ENCODE assay signal across 8 cellular contexts in genomic region chr13:43785166-43785680, GRCh38. TPM values are rescaled to one million over a fixed set of nuclear protein-coding genes. Genes with fewer than 3 reads are reported as not detected.
DNase-seq lines count a peak whose midpoint lies in the region; ATAC-seq and TF ChIP-seq lines count a peak whose summit lies in the region.

No MANE protein-coding gene starts in this region.

- H3K18ac ChIP-seq in IMR-90 (ENCODE audit: low read depth, low read length) = no peak overlapping the region

- peak overlapping the region; percentile 63 for H3K4me3 ChIP-seq in AG09309 (ENCODE audit: control insufficient read depth, low read depth, low read length)
- peak overlapping the region; percentile 15; the same call in 1 of the 2 replicates for H3K4me3 ChIP-seq in IMR-90 (ENCODE audit: insufficient read depth, low read depth, low read length)

- H3K23ac ChIP-seq in IMR-90 (ENCODE audit: low read depth, low read length) = no peak overlapping the region

- H2AK9ac ChIP-seq in IMR-90 (replicated peaks; ENCODE audit: low read depth, low read length, poor library complexity) = no peak overlapping the region

- H3K4ac ChIP-seq in IMR-90 (ENCODE audit: low read depth, low read length) = no peak overlapping the region

- CTCF ChIA-PET in IMR-90 (lab: Yijun Ruan, JAX) = no interaction called here

- no peak overlapping the region for H3K27ac Mint-ChIP-seq in natural killer cell treated with Interleukin-12 subunit alpha and Interleukin-12 subunit beta and Interleukin-15 and Interleukin-18, amount 100 ng/mL, for 72 hours

- no peak for TF ChIP-seq RAD21 in IMR-90 (IDR thresholded peaks at IDR 0.05; ENCODE audit: low read length)

- H3K14ac ChIP-seq in IMR-90 (replicated peaks; ENCODE audit: low read depth, low read length) = no peak overlapping the region

- TF ChIP-seq CTCF in AG09309 (IDR thresholded peaks at IDR 0.05; ENCODE audit: control insufficient read depth, insufficient read depth, low read depth, low read length, missing control alignments) (no peak), IMR-90 (conservative IDR thresholded peaks at IDR 0.05; ENCODE audit: low read depth, low read length) (no peak)

- POLR2A ChIA-PET in IMR-90 (lab: Charles Lee; ENCODE audit: unreplicated experiment) = no interaction called here

- H3K9ac ChIP-seq in IMR-90 (ENCODE audit: low read depth, low read length) = no peak overlapping the region

- no peak for DNase-seq in AG09309 (ENCODE audit: low read depth)
- DNase-seq in IMR-90 = peak; percentile 2
- DNase-seq in dermis blood vessel endothelial cell = peak; percentile 5
- DNase-seq in natural killer cell treated with Interleukin-12 subunit alpha and Interleukin-12 subunit beta and Interleukin-15 and Interleukin-18, amount 100 ng/mL, for 72 hours (ENCODE audit: low spot score) = no peak
- DNase-seq in NCI-H510A treated with DMSO at 0.1 percent for 48 hours (lab: John Stamatoyannopoulos, UW) = no peak
- no peak for DNase-seq in mucosa of gallbladder (ENCODE audit: low spot score)
- no peak for DNase-seq in NCI-H1105 treated with DMSO at 0.1 percent for 48 hours (lab: John Stamatoyannopoulos, UW)

- no peaks in the 10 kb centered on the region for H3K36me3 Mint-ChIP-seq in natural killer cell treated with Interleukin-12 subunit alpha and Interleukin-12 subunit beta and Interleukin-15 and Interleukin-18, amount 100 ng/mL, for 72 hours

- H3K4me1 ChIP-seq in IMR-90 (ENCODE audit: control insufficient read depth, insufficient read depth, low read length) = no peaks in the 10 kb centered on the region

- no peak for TF ChIP-seq POLR2A in IMR-90 (IDR thresholded peaks at IDR 0.05; ENCODE audit: low read depth, low read length)

- H3K4me2 ChIP-seq in IMR-90 (ENCODE audit: low read depth, low read length) = peak overlapping the region; percentile 99

- ATAC-seq in IMR-90 (ENCODE audit: low read depth) (no peak), HG02642 (IDR thresholded peaks at IDR 0.05; ENCODE audit: poor library complexity, unreplicated experiment) (no peak)
- ATAC-seq in natural killer cell treated with Interleukin-12 subunit alpha and Interleukin-12 subunit beta and Interleukin-15 and Interleukin-18, amount 100 ng/mL, for 72 hours = no peak

- 45% methylated on average over 7 of the region's 12 CpGs; no CpG with 5 or more reads in 1 of the 2 experiments for WGBS in IMR-90 (ENCODE audit: extremely low coverage in 2 of 2, insufficient read length in 1 of 2), 2 experiments

- peaks cover 2% of the 10 kb centered on the region; the same call in 1 of the 2 replicates for H3K27me3 ChIP-seq in IMR-90 (ENCODE audit: control insufficient read depth, insufficient read depth, low read length)

- H3K9me3 Mint-ChIP-seq in natural killer cell treated with Interleukin-12 subunit alpha and Interleukin-12 subunit beta and Interleukin-15 and Interleukin-18, amount 100 ng/mL, for 72 hours = no peaks in the 10 kb centered on the region

- no peak overlapping the region for H3K27ac ChIP-seq in IMR-90 (ENCODE audit: insufficient read depth, low read length)

- no peak overlapping the region for H3K56ac ChIP-seq in IMR-90 (ENCODE audit: extremely low read depth, insufficient read depth, low read length)

- no TSS peak for BruUV-seq in IMR-90 (replicated peaks; lab: Mats Ljungman, UMichigan)

- H4K20me1 ChIP-seq in IMR-90 (ENCODE audit: insufficient read depth, low read length) = no peaks in the 10 kb centered on the region

- H4K8ac ChIP-seq in IMR-90 (ENCODE audit: low read depth in 2 of 2, low read length in 2 of 2) = no peak overlapping the region

- H3K9me3 ChIP-seq in IMR-90 (ENCODE audit: control insufficient read depth, insufficient read depth, low read length) = no peaks in the 10 kb centered on the region

- peaks cover 27 to 31% of the 10 kb centered on the region in 2 donors for H3K27me3 Mint-ChIP-seq in natural killer cell treated with Interleukin-12 subunit alpha and Interleukin-12 subunit beta and Interleukin-15 and Interleukin-18, amount 100 ng/mL, for 72 hours

- no peak overlapping the region for H2BK120ac ChIP-seq in IMR-90 (ENCODE audit: low read depth, low read length)

- no peak overlapping the region for H4K91ac ChIP-seq in IMR-90 (ENCODE audit: insufficient read depth, low read depth, low read length)

- peak overlapping the region; percentile 84 for H3K4me3 Mint-ChIP-seq in natural killer cell treated with Interleukin-12 subunit alpha and Interleukin-12 subunit beta and Interleukin-15 and Interleukin-18, amount 100 ng/mL, for 72 hours

- in situ Hi-C loops in IMR-90 (cut with MboI; ENCODE audit: low sequenced_read_pairs) = loop anchor here (25.0 kb wide), 1 partner anchor 1198 kb away; no protein-coding TSS in a partner anchor

- H3K9me1 ChIP-seq in IMR-90 (ENCODE audit: insufficient read depth, low read length) = no peaks in the 10 kb centered on the region

- dilution Hi-C loops in IMR-90 (cut with HindIII; ENCODE audit: low sequenced_read_pairs, unreplicated experiment) = no loop called here

- no peak overlapping the region for H2BK5ac ChIP-seq in IMR-90 (ENCODE audit: low read depth, low read length, poor library complexity, severe bottlenecking)

- H3K36me3 ChIP-seq in IMR-90 (ENCODE audit: control insufficient read depth, insufficient read depth, low read length) = no peaks in the 10 kb centered on the region

- no peak overlapping the region for H4K5ac ChIP-seq in IMR-90 (ENCODE audit: low read depth, low read length)

- intact Hi-C loops in IMR-90 (cut with micrococcal nuclease) = loop anchor here (5.0 to 10.0 kb wide), 5 partner anchors 92 to 1188 kb away; partner anchors contain the start of genes CCDC122 and LACC1

- H3K79me1 ChIP-seq in IMR-90 (ENCODE audit: low read depth in 1 of 2, low read length in 2 of 2) = no peaks in the 10 kb centered on the region

- H2BK20ac ChIP-seq in IMR-90 (ENCODE audit: low read depth, low read length) = no peak overlapping the region

- H2AK5ac ChIP-seq in IMR-90 (ENCODE audit: low read depth, low read length) = no peak overlapping the region

- H2BK15ac ChIP-seq in IMR-90 (ENCODE audit: low read depth, low read length) = no peak overlapping the region

- peaks cover 7 to 11% of the 10 kb centered on the region in 2 donors for H3K4me1 Mint-ChIP-seq in natural killer cell treated with Interleukin-12 subunit alpha and Interleukin-12 subunit beta and Interleukin-15 and Interleukin-18, amount 100 ng/mL, for 72 hours (ENCODE audit: low read depth in 2 of 2)

- H2AFZ ChIP-seq in IMR-90 (replicated peaks; ENCODE audit: low read length, poor library complexity) = peak overlapping the region; percentile 93

TF ChIP-seq in IMR-90, 13 proteins besides CTCF, POLR2A, EP300 and RAD21:
- TF ChIP-seq RCOR1 (IDR thresholded peaks at IDR 0.05; ENCODE audit: insufficient replicate concordance, low read length) = no peak
- no peak for TF ChIP-seq ELK1 (IDR thresholded peaks at IDR 0.05; ENCODE audit: borderline replicate concordance, low read depth, low read length)
- no peak for TF ChIP-seq MAZ (IDR thresholded peaks at IDR 0.05; ENCODE audit: borderline replicate concordance, low read depth, low read length)

RNA-seq across cellular contexts. Expression of gene ENOX1, which starts 1.5 kb away (rescaled TPM):
- 1.3 and 1.9 TPM in 2 replicates for total RNA-seq in IMR-90 (2012; rRNA removed)
- polyA plus RNA-seq in IMR-90 (2012; rRNA removed) = 0.92 and 0.99 TPM in 2 replicates
- polyA plus RNA-seq in IMR-90 (2012; cell fraction: cytosol; rRNA removed) = 0.56 and 0.59 TPM in 2 replicates
- polyA plus RNA-seq in IMR-90 (2012; cell fraction: nucleus; rRNA removed; ENCODE audit: low replicate concordance) = 0.30 and 1.2 TPM in 2 replicates
- 0.23 and 2.0 TPM in 2 replicates for total RNA-seq in dermis blood vessel endothelial cell
- total RNA-seq in natural killer cell treated with Interleukin-12 subunit alpha and Interleukin-12 subunit beta and Interleukin-15 and Interleukin-18, amount 100 ng/mL, for 72 hours = 10 to 100 TPM in 1 of 2 donors, under 1 TPM in 1; 0.14 to 11.7 TPM
- total RNA-seq in mucosa of gallbladder = 2.0 TPM

Comparison
In these comparisons a context has a peak if more than half of its experiments do, and no peak if none do; other contexts are left out.
1. DNase-seq: peak in IMR-90 (single experiment) and dermis blood vessel endothelial cell (single experiment); none in AG09309 (single experiment), natural killer cell treated with Interleukin-12 subunit alpha and Interleukin-12 subunit beta and Interleukin-15 and Interleukin-18, amount 100 ng/mL, for 72 hours (single experiment), NCI-H510A treated with DMSO at 0.1 percent for 48 hours (single experiment), mucosa of gallbladder (single experiment) and NCI-H1105 treated with DMSO at 0.1 percent for 48 hours (single experiment).